In the genomic region with DNA sequence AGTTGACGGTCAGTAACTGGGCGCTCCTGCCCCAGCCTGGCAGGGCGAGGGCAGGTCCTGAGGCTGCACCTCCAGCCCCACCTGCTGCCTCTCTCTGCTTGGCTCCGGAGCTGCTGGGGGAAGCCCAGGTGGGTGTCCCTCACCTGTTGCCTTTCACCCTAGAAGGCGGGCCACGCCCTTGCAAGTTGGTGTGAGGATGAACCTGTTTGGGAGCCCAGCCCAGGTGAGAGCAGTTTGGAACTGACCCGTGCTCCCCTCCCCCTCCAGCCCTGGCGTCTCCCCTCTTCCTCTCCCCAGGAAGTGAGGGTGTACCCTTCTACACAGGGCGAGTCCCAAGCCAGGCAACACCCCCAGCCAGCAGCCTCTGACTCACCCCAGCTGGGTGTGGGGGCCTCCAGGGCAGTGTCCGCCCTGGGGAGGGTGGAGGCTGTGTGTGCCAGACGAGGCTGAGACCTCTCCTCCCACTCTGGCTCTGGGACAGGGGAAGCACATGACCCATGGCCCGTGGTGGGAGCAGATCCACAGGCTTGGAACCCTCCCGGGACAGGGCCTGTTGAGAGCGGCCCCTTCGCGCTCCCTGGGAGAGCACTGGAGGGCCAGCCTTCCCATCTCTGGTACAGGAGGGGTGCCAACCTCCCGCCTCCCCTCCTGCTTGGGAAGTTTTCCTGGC, we compare ENCODE assay signal across 8 cellular contexts. TPM values are rescaled to one million over a fixed set of nuclear protein-coding genes. Genes with fewer than 3 reads are reported as not detected.
DNase-seq lines count a peak whose midpoint lies in the region; ATAC-seq, FAIRE-seq and TF ChIP-seq lines count a peak whose summit lies in the region.

No MANE protein-coding gene starts in this region.

- H3K4me3 ChIP-seq in AG09309 (ENCODE audit: control insufficient read depth, low read depth, low read length) (peak overlapping the region; percentile 21), NB4 (ENCODE audit: low read depth, low read length) (no peak overlapping the region), lung (no peak overlapping the region), tibial artery (peak overlapping the region; percentile 8 to 29)

- H3K36me3 ChIP-seq in lung (ENCODE audit: control insufficient read depth in 2 of 2, insufficient read depth in 2 of 2, low read length in 2 of 2) (peaks cover 0 to 42% of the 10 kb centered on the region in 2 donors), tibial artery (peaks cover 14 to 65% (median 44%) of the 10 kb centered on the region in 3 donors)

- H3K9me3 ChIP-seq in lung (ENCODE audit: control insufficient read depth in 2 of 2, insufficient read depth in 1 of 2, low read length in 1 of 2), result no peaks in the 10 kb centered on the region
- no peaks in the 10 kb centered on the region for H3K9me3 ChIP-seq in tibial artery

- intact Hi-C loops in tibial artery (cut with DNase I; ENCODE audit: low total_unique reads), result no loop called here

- H3K27me3 ChIP-seq in lung (ENCODE audit: control insufficient read depth, insufficient read depth) (no peaks in the 10 kb centered on the region), tibial artery (no peaks in the 10 kb centered on the region)

- 59 to 65% methylated on average over 16 to 17 of the region's 17 CpGs for WGBS in lung, 2 donors

- DNase-seq in AG09309 (ENCODE audit: low read depth) (no peak), NB4 (ENCODE audit: low read depth) (peak; percentile 86), dedifferentiated amniotic fluid mesenchymal stem cell (ENCODE audit: extremely low spot score) (peak; percentile 58), lung (ENCODE audit: low spot score) (peak; percentile 79), tibial artery (peak; percentile 96 to 98), T-helper 9 cell (no peak), GM19239 (ENCODE audit: insufficient read length, low spot score) (no peak)
- no peak for DNase-seq in NK-92 treated with Interleukin-12 subunit alpha and Interleukin-12 subunit beta, amount 100 ng/mL, for 24 hours (lab: John Stamatoyannopoulos, UW)

- no peak for TF ChIP-seq POLR2A in NB4 (IDR thresholded peaks at IDR 0.05; ENCODE audit: extremely low read depth, insufficient read length)

- H3K4me1 ChIP-seq in lung (ENCODE audit: control insufficient read depth in 2 of 2, insufficient read depth in 2 of 2, low read length in 2 of 2), result peaks cover 0 to 24% of the 10 kb centered on the region in 2 donors
- peaks cover 10 to 80% (median 65%) of the 10 kb centered on the region in 4 donors for H3K4me1 ChIP-seq in tibial artery

- TF ChIP-seq CTCF in AG09309 (IDR thresholded peaks at IDR 0.05; ENCODE audit: control insufficient read depth, insufficient read depth, low read depth, low read length, missing control alignments), result no peak
- TF ChIP-seq CTCF in NB4 (IDR thresholded peaks at IDR 0.05; ENCODE audit: low read depth, low read length), result no peak
- TF ChIP-seq CTCF in lung (IDR thresholded peaks at IDR 0.05; ENCODE audit: control extremely low read depth, extremely low read depth), result no peak
- TF ChIP-seq CTCF in tibial artery (IDR thresholded peaks at IDR 0.05), result no peak

- H3K27ac ChIP-seq in lung (ENCODE audit: low read depth in 1 of 2, low read length in 1 of 2) (peak overlapping the region; percentile 70 to 83), tibial artery (peak overlapping the region; percentile 89 to 94)

- FAIRE-seq in GM19239 (lab: Jason Lieb, UNC), result no peak

- peak; percentile 74 for ATAC-seq in lung (ENCODE audit: insufficient read depth, low FRiP score)

RNA-seq across cellular contexts. Expression of a gene that starts 10.4 kb away (rescaled TPM):
- total RNA-seq in lung, result 10 to 100 TPM; 30.4 to 60.8 TPM
- 10 to 100 TPM; 26.6 to 66.9 TPM for polyA plus RNA-seq in lung

RNA-seq across cellular contexts. Expression of a gene that starts 10.6 kb away (rescaled TPM):
- 1 to 10 TPM; 4.6 to 7.7 TPM for total RNA-seq in lung
- polyA plus RNA-seq in lung, result 1 to 10 TPM; 4.5 to 5.0 TPM

RNA-seq across cellular contexts. Expression of a gene that starts 28.4 kb away (rescaled TPM):
- total RNA-seq in lung, result 10 to 100 TPM; 25.5 to 66.5 TPM
- 10 to 100 TPM; 21.4 to 86.3 TPM for polyA plus RNA-seq in lung

RNA-seq across cellular contexts. Expression of a gene that starts 55.0 kb away (rescaled TPM):
- total RNA-seq in lung, result 10 to 100 TPM; 10.6 to 17.9 TPM
- polyA plus RNA-seq in lung, result 10 to 100 TPM in 1 of 2 donors, 1 to 10 TPM in 1; 9.6 to 19.1 TPM

RNA-seq across cellular contexts. Expression of a gene that starts 55.1 kb away (rescaled TPM):
- total RNA-seq in lung, result 10 to 100 TPM; 39.3 to 48.5 TPM
- polyA plus RNA-seq in lung, result 10 to 100 TPM; 17.0 to 24.9 TPM

Comparison
In these comparisons a context has a peak if more than half of its experiments do, and no peak if none do; other contexts are left out.
1. DNase-seq: peak in NB4 (single experiment), dedifferentiated amniotic fluid mesenchymal stem cell (single experiment), lung (single experiment) and tibial artery (2 of 2); none in AG09309 (single experiment), T-helper 9 cell (single experiment), GM19239 (single experiment) and NK-92 treated with Interleukin-12 subunit alpha and Interleukin-12 subunit beta, amount 100 ng/mL, for 24 hours (single experiment).
2. H3K4me3 ChIP-seq: peak in AG09309 (single experiment) and tibial artery (2 of 2); none in NB4 (single experiment) and lung (single experiment).